8 cellular contexts compared by ENCODE assay signal in genomic region chrX:107684956-107685385, GRCh38. TPM values are rescaled to one million over a fixed set of nuclear protein-coding genes. Genes with fewer than 3 reads are reported as not detected.
DNase-seq lines count a peak whose midpoint lies in the region; ATAC-seq and TF ChIP-seq lines count a peak whose summit lies in the region.
"Had no signal": no experiment of that assay in that cellular context is flagged by ENCODE, and none has a peak within 500 bp of the region (broad histone marks: within the 10 kb centered on the region; RNA-seq: fewer than 3 reads in every experiment).

No MANE protein-coding gene starts in this region.

- peaks cover 13% of the 10 kb centered on the region for H3K27me3 Mint-ChIP-seq in neural progenitor cell (ENCODE audit: insufficient read depth, low read depth)
- H3K27me3 Mint-ChIP-seq: activated B cell treated with CpG ODN at 0.5 μM for 24 hours had no signal

- H3K79me2 ChIP-seq in OCI-LY7 (ENCODE audit: insufficient read depth, low read depth, low read length) = no peaks in the 10 kb centered on the region
- no peaks in the 10 kb centered on the region for H3K79me2 ChIP-seq in neural progenitor cell (ENCODE audit: low read depth)

- H3K4me3 ChIP-seq in OCI-LY7 (ENCODE audit: low read depth, low read length, poor library complexity, severe bottlenecking) (no peak overlapping the region), neural progenitor cell (no peak overlapping the region)

- H3K27me3 ChIP-seq in neural progenitor cell = no peaks in the 10 kb centered on the region

- no peaks in the 10 kb centered on the region for H3K36me3 Mint-ChIP-seq in neural progenitor cell

- CTCF ChIA-PET in OCI-LY7 (lab: Charles Lee; ENCODE audit: unreplicated experiment) = no interaction called here

- H3K9me3 Mint-ChIP-seq in neural progenitor cell = no peaks in the 10 kb centered on the region
- H3K9me3 Mint-ChIP-seq: activated B cell treated with CpG ODN at 0.5 μM for 24 hours had no signal

- POLR2A ChIA-PET in OCI-LY7 (lab: Charles Lee) = interaction anchor here (1.4 kb wide), 1 partner anchor 32 kb away, joined by 3 read pairs; no protein-coding TSS in a partner anchor

- H3K4me2 ChIP-seq in OCI-LY7 (ENCODE audit: low read length) = no peak overlapping the region
- H3K4me2 ChIP-seq in neural progenitor cell = no peak overlapping the region

- no peaks in the 10 kb centered on the region for H3K36me3 ChIP-seq in OCI-LY7 (ENCODE audit: insufficient read depth, low read length)
- no peaks in the 10 kb centered on the region for H3K36me3 ChIP-seq in neural progenitor cell

- H3K4me1 ChIP-seq in OCI-LY7 (ENCODE audit: insufficient read depth, low read length, poor library complexity, severe bottlenecking) (peaks cover 13% of the 10 kb centered on the region), neural progenitor cell (peaks cover 3% of the 10 kb centered on the region)

- H4K20me1 ChIP-seq in OCI-LY7 (ENCODE audit: insufficient read depth, low read length) (no peaks in the 10 kb centered on the region), neural progenitor cell (ENCODE audit: low read depth) (no peaks in the 10 kb centered on the region)

- DNase-seq in OCI-LY7 (ENCODE audit: low spot score) (no peak), epithelial cell of prostate (ENCODE audit: low read depth, low spot score) (peak; percentile 61), neural progenitor cell (ENCODE audit: low spot score) (no peak), NCI-H1930 (lab: John Stamatoyannopoulos, UW) (no peak), AG20443 (ENCODE audit: low spot score) (no peak)
- DNase-seq: activated B cell treated with CpG ODN at 0.5 μM for 24 hours had no signal

- H3K4me3 Mint-ChIP-seq in neural progenitor cell = no peak overlapping the region
- H3K4me3 Mint-ChIP-seq: activated B cell treated with CpG ODN at 0.5 μM for 24 hours had no signal

- peak overlapping the region; percentile 7; the same call in 1 of the 2 replicates for H2AFZ ChIP-seq in OCI-LY7 (ENCODE audit: low read length)
- peak overlapping the region; percentile 55 for H2AFZ ChIP-seq in neural progenitor cell (replicated peaks)

- H3K4me1 Mint-ChIP-seq in neural progenitor cell = peaks cover 49% of the 10 kb centered on the region

- peak; percentile 89 for ATAC-seq in GM19035 (IDR thresholded peaks at IDR 0.05; ENCODE audit: unreplicated experiment)
- peak; percentile 85 for ATAC-seq in HG02852 (IDR thresholded peaks at IDR 0.05; ENCODE audit: unreplicated experiment)

- H3K9me3 ChIP-seq in OCI-LY7 (ENCODE audit: low read length) (no peaks in the 10 kb centered on the region), neural progenitor cell (ENCODE audit: low read depth) (no peaks in the 10 kb centered on the region)

- H3K27ac ChIP-seq in OCI-LY7 (ENCODE audit: low read depth, low read length, poor library complexity, severe bottlenecking) (no peak overlapping the region), epithelial cell of prostate (peak overlapping the region; percentile 35), neural progenitor cell (no peak overlapping the region)

- no peak overlapping the region for H3K27ac Mint-ChIP-seq in neural progenitor cell
- H3K27ac Mint-ChIP-seq: activated B cell treated with CpG ODN at 0.5 μM for 24 hours had no signal

- no peak for TF ChIP-seq CTCF in OCI-LY7 (conservative IDR thresholded peaks at IDR 0.05; ENCODE audit: low read length)
- no peak for TF ChIP-seq CTCF in neural progenitor cell (IDR thresholded peaks at IDR 0.05)

- BruUV-seq in OCI-LY7 (replicated peaks; lab: Mats Ljungman, UMichigan) = no TSS peak

- intact Hi-C loops in OCI-LY7 (cut with micrococcal nuclease; ENCODE audit: unreplicated experiment) = no loop called here

- no peaks in the 10 kb centered on the region for H3F3A ChIP-seq in neural progenitor cell (ENCODE audit: low read depth)

- no peaks in the 10 kb centered on the region for H3K9me2 ChIP-seq in OCI-LY7 (ENCODE audit: insufficient read depth, low read length)

- no peak overlapping the region for H3K9ac ChIP-seq in neural progenitor cell

RNA-seq across cellular contexts. Expression of gene PRPS1, which starts 56.7 kb away (rescaled TPM):
- total RNA-seq in OCI-LY7 (2014; rRNA removed; shearing (Covaris generic)) = 57.1 and 74.0 TPM in 2 replicates
- 80.0 and 88.3 TPM in 2 replicates for total RNA-seq in OCI-LY7 (2022)
- 177 and 264 TPM in 2 replicates for total RNA-seq in neural progenitor cell (ENCODE audit: low replicate concordance)
